Comparison of ENCODE assay signal across 21 cellular contexts in genomic region chr13:38954291-38954690, GRCh38. TPM values are rescaled to one million over a fixed set of nuclear protein-coding genes. Genes with fewer than 3 reads are reported as not detected.
"Had no signal": no experiment of that assay in that cellular context is flagged by ENCODE, and none has a peak within 500 bp of the region (broad histone marks: within the 10 kb centered on the region; RNA-seq: fewer than 3 reads in every experiment).

No MANE protein-coding gene starts in this region.

- H3K36me3 ChIP-seq: esophagus muscularis mucosa, right lobe of liver had no signal

- DNase-seq: activated CD4-positive, alpha-beta memory T cell treated with anti-CD3 and anti-CD28 coated beads for 36 hours; activated CD4-positive, alpha-beta T cell treated with anti-CD3 and anti-CD28 coated beads for 36 hours; activated CD8-positive, alpha-beta memory T cell treated with anti-CD3 and anti-CD28 coated beads, Interleukin-2, amount 10 ng/mL, durations not matched to agents 7 days and 5 days; activated naive CD4-positive, alpha-beta T cell treated with anti-CD3 and anti-CD28 coated beads, Interleukin-2, amount 10 ng/mL, durations not matched to agents 7 days and 5 days; activated T-cell treated with anti-CD3 and anti-CD28 coated beads, Interleukin-2, amount 50 U/mL, for 1 hour; glutamatergic neuron; hypothalamus; midbrain; psoas muscle; right lobe of liver; stimulated activated naive CD8-positive, alpha-beta T cell treated with anti-CD3 and anti-CD28 coated beads, Interleukin-15, Interleukin-2, amounts not matched to agents 100 U/mL and 50 U/mL, for 24 hours; T-helper 17 cell had no signal

- H3K27me3 ChIP-seq: esophagus muscularis mucosa, right lobe of liver had no signal

- H3K27ac ChIP-seq: esophagus muscularis mucosa, psoas muscle, right lobe of liver had no signal

- ATAC-seq: activated CD4-positive, alpha-beta T cell treated with anti-CD3 and anti-CD28 coated beads for 36 hours; activated CD8-positive, alpha-beta memory T cell treated with anti-CD3 and anti-CD28 coated beads, Interleukin-2, amount 10 ng/mL, durations not matched to agents 7 days and 5 days; psoas muscle; right lobe of liver; stimulated activated naive CD8-positive, alpha-beta T cell treated with anti-CD3 and anti-CD28 coated beads, Interleukin-15, Interleukin-2, amounts not matched to agents 100 U/mL and 50 U/mL, for 24 hours; T-helper 17 cell had no signal

- H3K9me3 ChIP-seq: esophagus muscularis mucosa, psoas muscle, right lobe of liver had no signal

- H3K4me3 ChIP-seq: esophagus muscularis mucosa, psoas muscle, right lobe of liver had no signal

- H3K4me1 ChIP-seq: esophagus muscularis mucosa, psoas muscle, right lobe of liver had no signal

RNA-seq across cellular contexts. Expression of gene STOML3, which starts 36.3 kb away (rescaled TPM):
- total RNA-seq: activated CD4-positive, alpha-beta memory T cell treated with anti-CD3 and anti-CD28 coated beads for 36 hours; activated CD4-positive, alpha-beta T cell treated with anti-CD3 and anti-CD28 coated beads for 36 hours; activated CD8-positive, alpha-beta memory T cell treated with anti-CD3 and anti-CD28 coated beads, Interleukin-2, amount 10 ng/mL, durations not matched to agents 7 days and 5 days; activated T-helper 2 cell treated with anti-CD3 and anti-CD28 coated beads, Interferon-gamma antibody, Interleukin-2, Interleukin-4, amounts not matched to agents 10 μg/mL and 5 μg/mL and 100 μg/mL, durations not matched to agents 14 hours and 24 hours and 36 hours; astrocyte; cardiac septum; esophagus muscularis mucosa; kidney epithelial cell; liver; neural crest cell; osteoblast; psoas muscle; right lobe of liver; T-helper 17 cell had no signal
- polyA plus RNA-seq: adipose tissue, liver, psoas muscle had no signal
